In genomic region chr2:20049631-20050030, GRCh38 we compare ENCODE assay signal across 8 cellular contexts. TPM values are rescaled to one million over a fixed set of nuclear protein-coding genes. Genes with fewer than 3 reads are reported as not detected.
A peak's percentile ranks its signal among the peaks of the same experiment; 100 is the strongest.
DNase-seq lines count a peak whose midpoint lies in the region; ATAC-seq, FAIRE-seq and TF ChIP-seq lines count a peak whose summit lies in the region.

No MANE protein-coding gene starts in this region.

- H3K36me3 ChIP-seq in kidney (ENCODE audit: control insufficient read depth in 1 of 2, insufficient read depth in 2 of 2, low read length in 2 of 2) (no peaks in the 10 kb centered on the region), transverse colon (no peaks in the 10 kb centered on the region)

- no peaks in the 10 kb centered on the region for H3K9me3 Mint-ChIP-seq in T-helper 1 cell treated with Interleukin-12 subunit alpha and Interleukin-12 subunit beta and Interleukin-4 antibody, amounts not matched to agents 30 μg/mL and 1 μg/mL, for 36 hours
- H3K9me3 Mint-ChIP-seq in T-cell, result no peaks in the 10 kb centered on the region

- H3K9ac ChIP-seq in kidney (ENCODE audit: low read length in 2 of 2), result peak overlapping the region; percentile 95 to 97

- H3K36me3 Mint-ChIP-seq in T-helper 1 cell treated with Interleukin-12 subunit alpha and Interleukin-12 subunit beta and Interleukin-4 antibody, amounts not matched to agents 30 μg/mL and 1 μg/mL, for 36 hours (ENCODE audit: low read depth), result no peaks in the 10 kb centered on the region
- no peaks in the 10 kb centered on the region for H3K36me3 Mint-ChIP-seq in T-cell

- ATAC-seq in omental fat pad (ENCODE audit: low FRiP score) (no peak), T-cell (replicated peaks in 1 of 4) (no peak)

- TF ChIP-seq CTCF in WI38 (IDR thresholded peaks at IDR 0.05; ENCODE audit: low read depth, low read length) (no peak), kidney (IDR thresholded peaks at IDR 0.05; ENCODE audit: borderline replicate concordance, extremely low read depth, insufficient read depth) (no peak), transverse colon (IDR thresholded peaks at IDR 0.05) (no peak), omental fat pad (IDR thresholded peaks at IDR 0.05) (no peak)

- no peak for FAIRE-seq in kidney (lab: Jason Lieb, UNC)

- no peak overlapping the region for H3K4me3 Mint-ChIP-seq in T-helper 1 cell treated with Interleukin-12 subunit alpha and Interleukin-12 subunit beta and Interleukin-4 antibody, amounts not matched to agents 30 μg/mL and 1 μg/mL, for 36 hours
- H3K4me3 Mint-ChIP-seq in T-cell, result no peak overlapping the region

- H3K4me3 ChIP-seq in WI38 (ENCODE audit: low read depth, low read length), result peak overlapping the region; percentile 96
- peak overlapping the region; percentile 93 to 100 for H3K4me3 ChIP-seq in kidney (ENCODE audit: low read length in 2 of 2)
- H3K4me3 ChIP-seq in transverse colon, result peak overlapping the region; percentile 3 to 91 (median 68)

- CTCF ChIA-PET in T-cell (lab: Charles Lee), result interaction anchor here in 1 of 2 donors (2.6 kb wide), 1 partner anchor 34 kb away, joined by 10 read pairs; no protein-coding TSS in a partner anchor

- no peaks in the 10 kb centered on the region for H3K27me3 ChIP-seq in transverse colon

- TF ChIP-seq POLR2A in transverse colon (IDR thresholded peaks at IDR 0.05), result no peak

- H3K9me3 ChIP-seq in kidney (ENCODE audit: control insufficient read depth in 1 of 2, low read length in 2 of 2), result no peaks in the 10 kb centered on the region
- H3K9me3 ChIP-seq in transverse colon, result no peaks in the 10 kb centered on the region

- in situ Hi-C loops in transverse colon (cut with MboI; ENCODE audit: low pct_ligation_motif_present in 1 of 4, low pct_unique_long_range_greater_than_20kb in 1 of 4, low sequenced_read_pairs in 3 of 4), result no loop called here

- H3K4me1 ChIP-seq in kidney (ENCODE audit: control insufficient read depth in 1 of 2, insufficient read depth in 1 of 2, low read depth in 1 of 2, low read length in 2 of 2) (peaks cover 4 to 7% of the 10 kb centered on the region in 2 donors), transverse colon (peaks cover 5 to 40% (median 30%) of the 10 kb centered on the region in 4 donors)

- peaks cover 26% of the 10 kb centered on the region for H3K4me1 Mint-ChIP-seq in T-helper 1 cell treated with Interleukin-12 subunit alpha and Interleukin-12 subunit beta and Interleukin-4 antibody, amounts not matched to agents 30 μg/mL and 1 μg/mL, for 36 hours (ENCODE audit: low read depth)
- H3K4me1 Mint-ChIP-seq in T-cell, result peaks cover 38 to 41% (median 39%) of the 10 kb centered on the region in 3 donors

- DNase-seq in T-helper 1 cell (no peak), kidney (no peak), transverse colon (no peak), omental fat pad (ENCODE audit: low spot score) (no peak), T-cell (no peak)
- no peak for DNase-seq in activated effector memory CD4-positive, alpha-beta T cell treated with anti-CD3 and anti-CD28 coated beads, Interleukin-2, amount 50 U/mL, for 16 hours

- WGBS in transverse colon (ENCODE audit: low coverage in 1 of 2), 2 donors, result 7 to 11% methylated on average over 3 of the region's 3 CpGs

- H3K27ac ChIP-seq in kidney (ENCODE audit: low read depth in 2 of 2, low read length in 2 of 2) (peak overlapping the region; percentile 99 to 100), transverse colon (peak overlapping the region; percentile 96 to 99 (median 98))

- POLR2A ChIA-PET in T-cell (lab: Charles Lee), result interaction anchor here in 1 of 2 donors (0.5 kb wide), 1 partner anchor 282 kb away, joined by 9 read pairs; no protein-coding TSS in a partner anchor

- no peaks in the 10 kb centered on the region for H3K27me3 Mint-ChIP-seq in T-helper 1 cell treated with Interleukin-12 subunit alpha and Interleukin-12 subunit beta and Interleukin-4 antibody, amounts not matched to agents 30 μg/mL and 1 μg/mL, for 36 hours (ENCODE audit: low read depth)
- peaks cover 0 to 3% of the 10 kb centered on the region in 2 donors for H3K27me3 Mint-ChIP-seq in T-cell

- intact Hi-C loops in kidney (cut with DNase I), result no loop called here
- intact Hi-C loops in transverse colon (cut with DNase I; ENCODE audit: low total_unique reads), result no loop called here

- no peak for TF ChIP-seq EP300 in transverse colon (IDR thresholded peaks at IDR 0.05; ENCODE audit: low read depth)

- peak overlapping the region; percentile 13 for H3K27ac Mint-ChIP-seq in T-helper 1 cell treated with Interleukin-12 subunit alpha and Interleukin-12 subunit beta and Interleukin-4 antibody, amounts not matched to agents 30 μg/mL and 1 μg/mL, for 36 hours
- no peak overlapping the region for H3K27ac Mint-ChIP-seq in T-cell

RNA-seq across cellular contexts. Expression of gene LAPTM4A, which starts 1.8 kb away (rescaled TPM):
- 330 TPM for total RNA-seq in kidney
- polyA plus RNA-seq in kidney (ENCODE audit: insufficient read depth, low read depth, low replicate concordance), result 365 TPM
- 100 to 1,000 TPM in 2 of 4 donors, 10 to 100 TPM in 2; 19.3 to 122 (median 75.3) TPM for total RNA-seq in transverse colon
- 100 to 1,000 TPM; 174 to 306 (median 225) TPM for total RNA-seq in omental fat pad
- 10 to 100 TPM; 35.3 to 41.1 (median 38.1) TPM for total RNA-seq in T-cell

RNA-seq across cellular contexts. Expression of gene MATN3, which starts 37.2 kb away (rescaled TPM):
- total RNA-seq in kidney, result 5.0 TPM
- polyA plus RNA-seq in kidney (ENCODE audit: insufficient read depth, low read depth, low replicate concordance), result 2.3 TPM
- under 1 TPM in 2 of 4 donors, not detected in 2; 0.16 to 0.27 TPM for total RNA-seq in transverse colon
- total RNA-seq in omental fat pad, result 1 to 10 TPM in 3 of 4 donors, under 1 TPM in 1; 0.28 to 9.1 (median 1.5) TPM
- under 1 TPM in 2 of 5 donors, not detected in 3; 0.23 to 0.28 TPM for total RNA-seq in T-cell

RNA-seq across cellular contexts. Expression of gene WDR35, which starts 59.7 kb away (rescaled TPM):
- 21.2 TPM for total RNA-seq in kidney
- 6.0 TPM for polyA plus RNA-seq in kidney (ENCODE audit: insufficient read depth, low read depth, low replicate concordance)
- 1 to 10 TPM in 3 of 4 donors, under 1 TPM in 1; 0.37 to 4.8 (median 2.0) TPM for total RNA-seq in transverse colon
- 10 to 100 TPM in 1 of 4 donors, 1 to 10 TPM in 3; 6.8 to 10.6 (median 8.1) TPM for total RNA-seq in omental fat pad
- 1 to 10 TPM; 3.7 to 5.7 (median 4.9) TPM for total RNA-seq in T-cell
